ENCODE assay signal across 24 cellular contexts in genomic region chr17:55424893-55425540, GRCh38.
"Had no signal": no experiment of that assay in that cellular context is flagged by ENCODE, and none has a peak within 500 bp of the region (broad histone marks: within the 10 kb centered on the region; RNA-seq: fewer than 3 reads in every experiment).

No MANE protein-coding gene starts in this region.

- H3K27ac Mint-ChIP-seq: activated naive CD4-positive, alpha-beta T cell treated with anti-CD3 and anti-CD28 coated beads, Interleukin-2, amount 50 U/mL, for 24 hours; natural killer cell had no signal

- DNase-seq: activated CD4-positive, alpha-beta T cell treated with anti-CD3 and anti-CD28 coated beads for 1 hour; activated CD8-positive, alpha-beta memory T cell treated with anti-CD3 and anti-CD28 coated beads for 24 hours; activated CD8-positive, alpha-beta memory T cell treated with anti-CD3 and anti-CD28 coated beads, Interleukin-2, amount 50 U/mL, for 48 hours; activated effector memory CD4-positive, alpha-beta T cell treated with Interleukin-2 at 50 U/mL for 16 hours; activated T-cell treated with anti-CD3 and anti-CD28 coated beads, Interleukin-2, amount 50 U/mL, for 48 hours; foreskin keratinocyte; glutamatergic neuron; hippocampal formation; left colon; lower lobe of right lung; natural killer cell; posterior cingulate gyrus; retina; spleen; stimulated activated CD4-positive, alpha-beta T cell treated with anti-CD3 and anti-CD28 coated beads, Interleukin-4, amount 100 ng/mL, for 4 hours; stimulated activated naive CD4-positive, alpha-beta T cell had no signal

- H3K4me3 Mint-ChIP-seq: activated naive CD4-positive, alpha-beta T cell treated with anti-CD3 and anti-CD28 coated beads, Interleukin-2, amount 50 U/mL, for 24 hours; natural killer cell had no signal

- H3K9me3 ChIP-seq: breast epithelium, lower lobe of right lung, neutrophil, spleen had no signal

- H3K9me3 Mint-ChIP-seq: activated naive CD4-positive, alpha-beta T cell treated with anti-CD3 and anti-CD28 coated beads, Interleukin-2, amount 50 U/mL, for 24 hours; natural killer cell had no signal

- H3K4me3 ChIP-seq: breast epithelium, coronary artery, lower lobe of right lung, spleen had no signal

- H3K4me1 ChIP-seq: breast epithelium had no signal

- FAIRE-seq: astrocyte, islet of Langerhans, urothelium cell line had no signal

- ATAC-seq: foreskin keratinocyte, left colon, lower lobe of right lung, natural killer cell had no signal

- H3K36me3 ChIP-seq: breast epithelium, lower lobe of right lung, neutrophil, spleen had no signal

- H3K27ac ChIP-seq: breast epithelium, coronary artery, foreskin keratinocyte, lower lobe of right lung, neutrophil, spleen, VCaP had no signal

- H3K36me3 Mint-ChIP-seq: activated naive CD4-positive, alpha-beta T cell treated with anti-CD3 and anti-CD28 coated beads, Interleukin-2, amount 50 U/mL, for 24 hours; natural killer cell had no signal
